In genomic region chr11:123580557-123581275, GRCh38 we compare ENCODE assay signal across 8 cellular contexts.
DNase-seq lines count a peak whose midpoint lies in the region; ATAC-seq and TF ChIP-seq lines count a peak whose summit lies in the region.

No MANE protein-coding gene starts in this region.

- CTCF ChIA-PET in CD8-positive, alpha-beta T cell (lab: Charles Lee), result interaction anchor here (0.6 to 2.7 kb wide), 20 partner anchors 9 to 260 kb away, joined by 3 to 23 read pairs (median 3); no protein-coding TSS in a partner anchor
- CTCF ChIA-PET in PC-9 (lab: Charles Lee), result interaction anchor here (0.6 to 1.3 kb wide), 6 partner anchors 34 to 1989 kb away, joined by 3 to 22 read pairs (median 7); no protein-coding TSS in a partner anchor

- H3K79me2 ChIP-seq in PC-9 (ENCODE audit: low read depth), result no peaks in the 10 kb centered on the region
- H3K79me2 ChIP-seq in parathyroid adenoma, result no peaks in the 10 kb centered on the region

- H4K20me1 ChIP-seq in PC-9 (ENCODE audit: insufficient read depth), result peaks cover 14% of the 10 kb centered on the region; the same call in 1 of the 2 replicates

- H3K4me1 Mint-ChIP-seq in CD8-positive, alpha-beta T cell (ENCODE audit: low read depth), result peaks cover 18% of the 10 kb centered on the region
- H3K4me1 Mint-ChIP-seq in activated T-helper 1 cell treated with anti-CD3 and anti-CD28 coated beads, Interleukin-12 subunit alpha, Interleukin-12 subunit beta, Interleukin-2, Interleukin-4 antibody, amounts not matched to agents 30 ng/mL and 10 ng/mL and 1 ng/mL, durations not matched to agents 14 hours and 24 hours and 36 hours (ENCODE audit: low read depth), result peaks cover 23% of the 10 kb centered on the region

- peak; percentile 96 for ATAC-seq in CD8-positive, alpha-beta T cell
- ATAC-seq in GM19438 (IDR thresholded peaks at IDR 0.05; ENCODE audit: low read depth, unreplicated experiment), result peak; percentile 85
- peak; percentile 78 for ATAC-seq in HG03520 (IDR thresholded peaks at IDR 0.05; ENCODE audit: unreplicated experiment)

- no peaks in the 10 kb centered on the region for H3K9me2 ChIP-seq in PC-9 (ENCODE audit: insufficient read depth)

- no peaks in the 10 kb centered on the region for H3K27me3 Mint-ChIP-seq in CD8-positive, alpha-beta T cell (ENCODE audit: low read depth)
- no peaks in the 10 kb centered on the region for H3K27me3 Mint-ChIP-seq in activated T-helper 1 cell treated with anti-CD3 and anti-CD28 coated beads, Interleukin-12 subunit alpha, Interleukin-12 subunit beta, Interleukin-2, Interleukin-4 antibody, amounts not matched to agents 30 ng/mL and 10 ng/mL and 1 ng/mL, durations not matched to agents 14 hours and 24 hours and 36 hours (ENCODE audit: insufficient read depth)

- POLR2A ChIA-PET in CD8-positive, alpha-beta T cell (lab: Charles Lee), result interaction anchor here (0.8 kb wide), 1 partner anchor 11 kb away, joined by 3 read pairs; no protein-coding TSS in a partner anchor
- POLR2A ChIA-PET in PC-9 (lab: Charles Lee; ENCODE audit: unreplicated experiment), result no interaction called here

- H3K36me3 Mint-ChIP-seq in CD8-positive, alpha-beta T cell, result no peaks in the 10 kb centered on the region
- peaks cover 17% of the 10 kb centered on the region for H3K36me3 Mint-ChIP-seq in activated T-helper 1 cell treated with anti-CD3 and anti-CD28 coated beads, Interleukin-12 subunit alpha, Interleukin-12 subunit beta, Interleukin-2, Interleukin-4 antibody, amounts not matched to agents 30 ng/mL and 10 ng/mL and 1 ng/mL, durations not matched to agents 14 hours and 24 hours and 36 hours (ENCODE audit: low read depth)

- peaks cover 8% of the 10 kb centered on the region for H3K4me1 ChIP-seq in CD8-positive, alpha-beta T cell (ENCODE audit: insufficient read depth, low read length)
- H3K4me1 ChIP-seq in PC-9 (replicated peaks; ENCODE audit: insufficient read depth) (no peaks in the 10 kb centered on the region), parathyroid adenoma (no peaks in the 10 kb centered on the region), vagina (peaks cover 8% of the 10 kb centered on the region)

- intact Hi-C loops in CD8-positive, alpha-beta T cell (cut with DNase I, micrococcal nuclease), result loop anchor here in 1 of 2 experiments (2.0 kb wide), 1 partner anchor 126 kb away; no protein-coding TSS in a partner anchor
- intact Hi-C loops in PC-9 (cut with micrococcal nuclease; ENCODE audit: unreplicated experiment), result loop anchor here (1.0 to 2.0 kb wide), 2 partner anchors 60 to 127 kb away; no protein-coding TSS in a partner anchor
- intact Hi-C loops in activated T-helper 1 cell treated with anti-CD3 and anti-CD28 coated beads, Interleukin-12 subunit alpha, Interleukin-12 subunit beta, Interleukin-2, Interleukin-4 antibody, amounts not matched to agents 30 ng/mL and 10 ng/mL and 1 ng/mL, durations not matched to agents 14 hours and 24 hours and 36 hours (cut with micrococcal nuclease), result loop anchor here (1.0 kb wide), 1 partner anchor 127 kb away; no protein-coding TSS in a partner anchor
- intact Hi-C loops in vagina (cut with DNase I), result no loop called here

- H3K4me2 ChIP-seq in PC-9 (peak overlapping the region; percentile 33), parathyroid adenoma (ENCODE audit: low read length) (no peak overlapping the region)

- H3K4me3 Mint-ChIP-seq in CD8-positive, alpha-beta T cell, result no peak overlapping the region
- no peak overlapping the region for H3K4me3 Mint-ChIP-seq in activated T-helper 1 cell treated with anti-CD3 and anti-CD28 coated beads, Interleukin-12 subunit alpha, Interleukin-12 subunit beta, Interleukin-2, Interleukin-4 antibody, amounts not matched to agents 30 ng/mL and 10 ng/mL and 1 ng/mL, durations not matched to agents 14 hours and 24 hours and 36 hours

- H3K27ac Mint-ChIP-seq in CD8-positive, alpha-beta T cell, result no peak overlapping the region
- H3K27ac Mint-ChIP-seq in activated T-helper 1 cell treated with anti-CD3 and anti-CD28 coated beads, Interleukin-12 subunit alpha, Interleukin-12 subunit beta, Interleukin-2, Interleukin-4 antibody, amounts not matched to agents 30 ng/mL and 10 ng/mL and 1 ng/mL, durations not matched to agents 14 hours and 24 hours and 36 hours, result peak overlapping the region; percentile 29

- H3K4me3 ChIP-seq in CD8-positive, alpha-beta T cell (ENCODE audit: low read depth, low read length), result no peak overlapping the region
- H3K4me3 ChIP-seq in PC-9 (no peak overlapping the region), parathyroid adenoma (ENCODE audit: low read depth, low read length) (no peak overlapping the region), vagina (no peak overlapping the region)

- no peaks in the 10 kb centered on the region for H3K9me3 Mint-ChIP-seq in CD8-positive, alpha-beta T cell
- no peaks in the 10 kb centered on the region for H3K9me3 Mint-ChIP-seq in activated T-helper 1 cell treated with anti-CD3 and anti-CD28 coated beads, Interleukin-12 subunit alpha, Interleukin-12 subunit beta, Interleukin-2, Interleukin-4 antibody, amounts not matched to agents 30 ng/mL and 10 ng/mL and 1 ng/mL, durations not matched to agents 14 hours and 24 hours and 36 hours

- no peaks in the 10 kb centered on the region for H3K27me3 ChIP-seq in CD8-positive, alpha-beta T cell (ENCODE audit: insufficient read depth, low read length)
- H3K27me3 ChIP-seq in PC-9 (ENCODE audit: insufficient read depth, low read depth), result no peaks in the 10 kb centered on the region
- H3K27me3 ChIP-seq in parathyroid adenoma (ENCODE audit: control insufficient read depth, insufficient read depth, low read length), result no peaks in the 10 kb centered on the region
- H3K27me3 ChIP-seq in vagina, result no peaks in the 10 kb centered on the region

- no peak for TF ChIP-seq POLR2A in vagina (IDR thresholded peaks at IDR 0.05)

- peaks cover 7% of the 10 kb centered on the region; the same call in 1 of the 2 replicates for H3F3A ChIP-seq in PC-9 (ENCODE audit: insufficient read depth, low read depth)

- H3K36me3 ChIP-seq in CD8-positive, alpha-beta T cell (ENCODE audit: insufficient read depth, low read length), result no peaks in the 10 kb centered on the region
- H3K36me3 ChIP-seq in PC-9 (ENCODE audit: low read depth) (no peaks in the 10 kb centered on the region), parathyroid adenoma (ENCODE audit: control insufficient read depth, insufficient read depth, low read length) (no peaks in the 10 kb centered on the region), vagina (no peaks in the 10 kb centered on the region)

- no peak overlapping the region for H3K9ac ChIP-seq in parathyroid adenoma

- DNase-seq in CD8-positive, alpha-beta T cell, result peak; percentile 24 to 76 (median 62)
- DNase-seq in PC-9 (peak; percentile 56 to 73), foreskin melanocyte (peak; percentile 11), vagina (ENCODE audit: extremely low spot score in 2 of 2) (no peak)
- peak; percentile 57 for DNase-seq in activated T-helper 1 cell treated with anti-CD3 and anti-CD28 coated beads, Interleukin-12 subunit alpha, Interleukin-12 subunit beta, Interleukin-2, Interleukin-4 antibody, amounts not matched to agents 30 ng/mL and 10 ng/mL and 1 ng/mL, durations not matched to agents 14 hours and 24 hours and 36 hours (ENCODE audit: low spot score)

- no TSS peak for BruUV-seq in PC-9 (replicated peaks; lab: Mats Ljungman, UMichigan)

- peak; percentile 90 for TF ChIP-seq CTCF in CD8-positive, alpha-beta T cell (IDR thresholded peaks at IDR 0.05)
- TF ChIP-seq CTCF in PC-9 (conservative IDR thresholded peaks at IDR 0.05), result peak; percentile 93
- peak; percentile 87 for TF ChIP-seq CTCF in parathyroid adenoma (IDR thresholded peaks at IDR 0.05)
- peak; percentile 74 to 89 (median 83) for TF ChIP-seq CTCF in vagina (IDR thresholded peaks at IDR 0.05)

- H2AFZ ChIP-seq in PC-9 (no peak overlapping the region), parathyroid adenoma (no peak overlapping the region)

- no peak overlapping the region for H3K27ac ChIP-seq in CD8-positive, alpha-beta T cell (ENCODE audit: low read depth, low read length)
- H3K27ac ChIP-seq in PC-9, result no peak overlapping the region
- no peak overlapping the region for H3K27ac ChIP-seq in parathyroid adenoma
- no peak overlapping the region for H3K27ac ChIP-seq in vagina

- no peaks in the 10 kb centered on the region for H3K9me3 ChIP-seq in CD8-positive, alpha-beta T cell (ENCODE audit: low read length)
- H3K9me3 ChIP-seq in PC-9 (ENCODE audit: insufficient read depth, low read depth), result no peaks in the 10 kb centered on the region
- H3K9me3 ChIP-seq in parathyroid adenoma (ENCODE audit: control insufficient read depth, low read length), result no peaks in the 10 kb centered on the region
- no peaks in the 10 kb centered on the region for H3K9me3 ChIP-seq in vagina

Comparison
In these comparisons a context has a peak if more than half of its experiments do, and no peak if none do; other contexts are left out.
1. DNase-seq: peak in CD8-positive, alpha-beta T cell (7 of 7), PC-9 (2 of 2), activated T-helper 1 cell treated with anti-CD3 and anti-CD28 coated beads, Interleukin-12 subunit alpha, Interleukin-12 subunit beta, Interleukin-2, Interleukin-4 antibody, amounts not matched to agents 30 ng/mL and 10 ng/mL and 1 ng/mL, durations not matched to agents 14 hours and 24 hours and 36 hours (single experiment) and foreskin melanocyte (single experiment); none in vagina (0 of 2).
2. Peak in every context shown above with its lines, with median percentiles within 50 percentile points of each other: ATAC-seq and CTCF ChIP-seq.